Comparison of ENCODE assay signal across 16 cellular contexts in genomic region chrX:9738146-9738545, GRCh38. TPM values are rescaled to one million over a fixed set of nuclear protein-coding genes. Genes with fewer than 3 reads are reported as not detected.
DNase-seq lines count a peak whose midpoint lies in the region; ATAC-seq and TF ChIP-seq lines count a peak whose summit lies in the region.
"Had no signal": no experiment of that assay in that cellular context is flagged by ENCODE, and none has a peak within 500 bp of the region (broad histone marks: within the 10 kb centered on the region; RNA-seq: fewer than 3 reads in every experiment).

No MANE protein-coding gene starts in this region.

- no peak overlapping the region for H2AK5ac ChIP-seq in mesenchymal stem cell (ENCODE audit: low read length, severe bottlenecking)

- no peak overlapping the region for H3K23ac ChIP-seq in mesenchymal stem cell (ENCODE audit: low read length in 2 of 2)

- no peaks in the 10 kb centered on the region for H3K9me3 Mint-ChIP-seq in endothelial cell (ENCODE audit: unreplicated experiment)
- H3K9me3 Mint-ChIP-seq in activated CD4-positive, alpha-beta T cell treated with anti-CD3 and anti-CD28 coated beads, Interleukin-2, amount 10 ng/mL, durations not matched to agents 7 days and 5 days: no peaks in the 10 kb centered on the region
- H3K9me3 Mint-ChIP-seq: CD8-positive, alpha-beta T cell had no signal

- peaks cover 5% of the 10 kb centered on the region for H3K9me3 ChIP-seq in mesenchymal stem cell (ENCODE audit: control insufficient read depth, low read length)
- H3K9me3 ChIP-seq: BE2C had no signal

- POLR2A ChIA-PET in activated CD4-positive, alpha-beta T cell treated with anti-CD3 and anti-CD28 coated beads, Interleukin-2, amount 10 ng/mL, durations not matched to agents 7 days and 5 days (lab: Charles Lee): no interaction called here

- H3K27ac Mint-ChIP-seq in endothelial cell (ENCODE audit: unreplicated experiment): no peak overlapping the region
- no peak overlapping the region for H3K27ac Mint-ChIP-seq in activated CD4-positive, alpha-beta T cell treated with anti-CD3 and anti-CD28 coated beads, Interleukin-2, amount 10 ng/mL, durations not matched to agents 7 days and 5 days
- H3K27ac Mint-ChIP-seq: CD8-positive, alpha-beta T cell; H9 had no signal

- no peak overlapping the region for H3K27ac ChIP-seq in mesenchymal stem cell (ENCODE audit: low read length, poor library complexity, severe bottlenecking)

- H3K18ac ChIP-seq in mesenchymal stem cell (ENCODE audit: low read depth in 1 of 2, low read length in 2 of 2): no peak overlapping the region

- peaks cover 0 to 6% of the 10 kb centered on the region in 2 experiments for H3K27me3 ChIP-seq in mesenchymal stem cell (ENCODE audit: control insufficient read depth in 1 of 2, insufficient read depth in 1 of 2, low read length in 2 of 2)
- H3K27me3 ChIP-seq: BE2C had no signal

- no peaks in the 10 kb centered on the region for H3K36me3 ChIP-seq in mesenchymal stem cell (ENCODE audit: control insufficient read depth in 1 of 2, insufficient read depth in 2 of 2, low read depth in 1 of 2, low read length in 2 of 2)
- H3K36me3 ChIP-seq: BE2C had no signal

- no peak overlapping the region for H2BK15ac ChIP-seq in mesenchymal stem cell (ENCODE audit: low read depth, poor library complexity, severe bottlenecking)

- no peak overlapping the region for H2BK120ac ChIP-seq in mesenchymal stem cell (ENCODE audit: low read depth, low read length)

- WGBS in mesenchymal stem cell: 28% methylated on average over 3 of the region's 4 CpGs

- no peak for TF ChIP-seq CTCF in endothelial cell (IDR thresholded peaks at IDR 0.05; ENCODE audit: unreplicated experiment)

- H3K36me3 Mint-ChIP-seq in endothelial cell (ENCODE audit: low read depth, unreplicated experiment): peaks cover 15% of the 10 kb centered on the region
- no peaks in the 10 kb centered on the region for H3K36me3 Mint-ChIP-seq in activated CD4-positive, alpha-beta T cell treated with anti-CD3 and anti-CD28 coated beads, Interleukin-2, amount 10 ng/mL, durations not matched to agents 7 days and 5 days (ENCODE audit: low read depth)
- H3K36me3 Mint-ChIP-seq: CD8-positive, alpha-beta T cell had no signal

- H2AFZ ChIP-seq in mesenchymal stem cell (ENCODE audit: low read depth, low read length): no peak overlapping the region

- H3K9ac ChIP-seq in mesenchymal stem cell (ENCODE audit: low read length): no peak overlapping the region

- H3K4me2 ChIP-seq in mesenchymal stem cell (ENCODE audit: low read length, poor library complexity, severe bottlenecking): no peak overlapping the region

- H3K79me1 ChIP-seq in mesenchymal stem cell (replicated peaks; ENCODE audit: low read length, poor library complexity, severe bottlenecking): no peaks in the 10 kb centered on the region

- no peak for ATAC-seq in SK-N-SH treated with all-trans-retinoic acid at 6 μM for 48 hours
- ATAC-seq: CD8-positive, alpha-beta T cell had no signal

- no peak overlapping the region for H3K4me3 Mint-ChIP-seq in endothelial cell (ENCODE audit: unreplicated experiment)
- no peak overlapping the region for H3K4me3 Mint-ChIP-seq in activated CD4-positive, alpha-beta T cell treated with anti-CD3 and anti-CD28 coated beads, Interleukin-2, amount 10 ng/mL, durations not matched to agents 7 days and 5 days
- H3K4me3 Mint-ChIP-seq: CD8-positive, alpha-beta T cell; H9 had no signal

- no peak overlapping the region for H4K91ac ChIP-seq in mesenchymal stem cell (ENCODE audit: low read length)

- CTCF ChIA-PET in activated CD4-positive, alpha-beta T cell treated with anti-CD3 and anti-CD28 coated beads, Interleukin-2, amount 10 ng/mL, durations not matched to agents 7 days and 5 days (lab: Charles Lee): no interaction called here

- H3K4me1 Mint-ChIP-seq in endothelial cell (ENCODE audit: unreplicated experiment): no peaks in the 10 kb centered on the region
- H3K4me1 Mint-ChIP-seq in activated CD4-positive, alpha-beta T cell treated with anti-CD3 and anti-CD28 coated beads, Interleukin-2, amount 10 ng/mL, durations not matched to agents 7 days and 5 days: no peaks in the 10 kb centered on the region
- H3K4me1 Mint-ChIP-seq: H9 had no signal

- no peak overlapping the region for H2BK12ac ChIP-seq in mesenchymal stem cell (ENCODE audit: low read length in 2 of 2)

- H3K4me1 ChIP-seq in mesenchymal stem cell (ENCODE audit: control insufficient read depth, insufficient read depth, low read depth, low read length): no peaks in the 10 kb centered on the region
- H3K4me1 ChIP-seq: BE2C had no signal

- H3K4me3 ChIP-seq in mesenchymal stem cell (ENCODE audit: insufficient read depth in 1 of 2, low read depth in 1 of 2, low read length in 2 of 2): no peak overlapping the region

- peak; percentile 50 to 59 for DNase-seq in NCI-H526 (lab: John Stamatoyannopoulos, UW)
- peak; percentile 53 for DNase-seq in amniotic epithelial cell (ENCODE audit: low read depth)
- DNase-seq in mesenchymal stem cell: peak; percentile 21
- DNase-seq in NCI-H2227 treated with DMSO at 0.1 percent for 48 hours (lab: John Stamatoyannopoulos, UW): no peak
- DNase-seq in endothelial cell (ENCODE audit: low spot score): no peak
- no peak for DNase-seq in activated CD4-positive, alpha-beta T cell treated with anti-CD3 and anti-CD28 coated beads, Interleukin-2, amount 10 ng/mL, durations not matched to agents 7 days and 5 days
- DNase-seq: ACHN; BE2C; Calu3; CD8-positive, alpha-beta T cell; DMS 273 treated with DMSO at 0.1 percent for 48 hours; DMS53; DND-41; H9; IMR-90 had no signal

- no peak overlapping the region for H2BK5ac ChIP-seq in mesenchymal stem cell (ENCODE audit: low read depth, low read length, poor library complexity, severe bottlenecking)

- H4K8ac ChIP-seq in mesenchymal stem cell (ENCODE audit: low read length): no peak overlapping the region

- H3K27me3 Mint-ChIP-seq in endothelial cell (ENCODE audit: unreplicated experiment): no peaks in the 10 kb centered on the region
- no peaks in the 10 kb centered on the region for H3K27me3 Mint-ChIP-seq in activated CD4-positive, alpha-beta T cell treated with anti-CD3 and anti-CD28 coated beads, Interleukin-2, amount 10 ng/mL, durations not matched to agents 7 days and 5 days

- no peak overlapping the region for H3K14ac ChIP-seq in mesenchymal stem cell (ENCODE audit: low read length in 2 of 2)

- no peak overlapping the region for H3K4ac ChIP-seq in mesenchymal stem cell (ENCODE audit: low read depth in 1 of 2, low read length in 2 of 2)

TF ChIP-seq in SK-N-SH treated with all-trans-retinoic acid at 6 μM for 48 hours, 23 proteins besides CTCF, POLR2A, EP300 and RAD21 (continues in another document):
- TF ChIP-seq ISL1 (CRISPR knock-in tag; IDR thresholded peaks at IDR 0.05) (no peak), GLIS3 (CRISPR knock-in tag; IDR thresholded peaks at IDR 0.05) (no peak), CREB5 (CRISPR knock-in tag; IDR thresholded peaks at IDR 0.05; ENCODE audit: low read depth) (no peak), ESRRG (CRISPR knock-in tag; IDR thresholded peaks at IDR 0.05) (no peak), ZFP30 (CRISPR knock-in tag; IDR thresholded peaks at IDR 0.05) (no peak), SNAI2 (CRISPR knock-in tag; IDR thresholded peaks at IDR 0.05) (no peak), PPARA (CRISPR knock-in tag; IDR thresholded peaks at IDR 0.05; ENCODE audit: borderline replicate concordance) (no peak), RARB (CRISPR knock-in tag; IDR thresholded peaks at IDR 0.05) (no peak), ZC3H10 (CRISPR knock-in tag; IDR thresholded peaks at IDR 0.05) (no peak), OSR1 (CRISPR knock-in tag; IDR thresholded peaks at IDR 0.05) (no peak), TOX (CRISPR knock-in tag; IDR thresholded peaks at IDR 0.05; ENCODE audit: borderline replicate concordance) (no peak), ARNTL (CRISPR knock-in tag; IDR thresholded peaks at IDR 0.05; ENCODE audit: borderline replicate concordance, low read depth) (no peak), BACH2 (CRISPR knock-in tag; IDR thresholded peaks at IDR 0.05; ENCODE audit: borderline replicate concordance) (no peak), TCF4 (CRISPR knock-in tag; IDR thresholded peaks at IDR 0.05; ENCODE audit: borderline replicate concordance) (no peak)
- TF ChIP-seq, protein P1, sequence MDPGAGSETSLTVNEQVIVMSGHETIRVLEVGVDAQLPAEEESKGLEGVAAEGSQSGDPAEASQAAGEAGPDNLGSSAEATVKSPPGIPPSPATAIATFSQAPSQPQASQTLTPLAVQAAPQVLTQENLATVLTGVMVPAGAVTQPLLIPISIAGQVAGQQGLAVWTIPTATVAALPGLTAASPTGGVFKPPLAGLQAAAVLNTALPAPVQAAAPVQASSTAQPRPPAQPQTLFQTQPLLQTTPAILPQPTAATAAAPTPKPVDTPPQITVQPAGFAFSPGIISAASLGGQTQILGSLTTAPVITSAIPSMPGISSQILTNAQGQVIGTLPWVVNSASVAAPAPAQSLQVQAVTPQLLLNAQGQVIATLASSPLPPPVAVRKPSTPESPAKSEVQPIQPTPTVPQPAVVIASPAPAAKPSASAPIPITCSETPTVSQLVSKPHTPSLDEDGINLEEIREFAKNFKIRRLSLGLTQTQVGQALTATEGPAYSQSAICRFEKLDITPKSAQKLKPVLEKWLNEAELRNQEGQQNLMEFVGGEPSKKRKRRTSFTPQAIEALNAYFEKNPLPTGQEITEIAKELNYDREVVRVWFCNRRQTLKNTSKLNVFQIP (CRISPR knock-in tag; IDR thresholded peaks at IDR 0.05; ENCODE audit: borderline replicate concordance, low read depth): no peak

RNA-seq across cellular contexts. Expression of gene GPR143, which starts 27.5 kb away (rescaled TPM):
- polyA plus RNA-seq in mesenchymal stem cell (2013, experiment 1 of 2): 1.2 TPM
- 1.3 TPM for polyA plus RNA-seq in mesenchymal stem cell (2013, experiment 2 of 2)
- total RNA-seq in endothelial cell (ENCODE audit: unreplicated experiment): 16.8 TPM
- not detected for total RNA-seq in activated CD4-positive, alpha-beta T cell treated with anti-CD3 and anti-CD28 coated beads, Interleukin-2, amount 10 ng/mL, durations not matched to agents 7 days and 5 days
- total RNA-seq: CD8-positive, alpha-beta T cell; IMR-90 had no signal

RNA-seq across cellular contexts. Expression of gene SHROOM2, which starts 48.1 kb away (rescaled TPM):
- 7.9 TPM for polyA plus RNA-seq in mesenchymal stem cell (2013, experiment 1 of 2)
- polyA plus RNA-seq in mesenchymal stem cell (2013, experiment 2 of 2): 7.6 TPM
- 22.3 TPM for total RNA-seq in endothelial cell (ENCODE audit: unreplicated experiment)
- not detected for total RNA-seq in activated CD4-positive, alpha-beta T cell treated with anti-CD3 and anti-CD28 coated beads, Interleukin-2, amount 10 ng/mL, durations not matched to agents 7 days and 5 days
- total RNA-seq: CD8-positive, alpha-beta T cell had no signal

Comparison
In these comparisons a context has a peak if more than half of its experiments do, and no peak if none do; other contexts are left out.
1. DNase-seq: peak in NCI-H526 (2 of 2), amniotic epithelial cell (single experiment) and mesenchymal stem cell (single experiment); none in NCI-H2227 treated with DMSO at 0.1 percent for 48 hours (single experiment), endothelial cell (single experiment) and activated CD4-positive, alpha-beta T cell treated with anti-CD3 and anti-CD28 coated beads, Interleukin-2, amount 10 ng/mL, durations not matched to agents 7 days and 5 days (single experiment).
2. RNA of gene GPR143, which starts 27.5 kb away (total RNA-seq): 16.8 TPM in endothelial cell (single experiment); not detected in activated CD4-positive, alpha-beta T cell treated with anti-CD3 and anti-CD28 coated beads, Interleukin-2, amount 10 ng/mL, durations not matched to agents 7 days and 5 days; every median in the first group is over 10 times any median in the second.
3. RNA of gene SHROOM2, which starts 48.1 kb away (total RNA-seq): 22.3 TPM in endothelial cell (single experiment); not detected in activated CD4-positive, alpha-beta T cell treated with anti-CD3 and anti-CD28 coated beads, Interleukin-2, amount 10 ng/mL, durations not matched to agents 7 days and 5 days; every median in the first group is over 10 times any median in the second.